In the genomic region with DNA sequence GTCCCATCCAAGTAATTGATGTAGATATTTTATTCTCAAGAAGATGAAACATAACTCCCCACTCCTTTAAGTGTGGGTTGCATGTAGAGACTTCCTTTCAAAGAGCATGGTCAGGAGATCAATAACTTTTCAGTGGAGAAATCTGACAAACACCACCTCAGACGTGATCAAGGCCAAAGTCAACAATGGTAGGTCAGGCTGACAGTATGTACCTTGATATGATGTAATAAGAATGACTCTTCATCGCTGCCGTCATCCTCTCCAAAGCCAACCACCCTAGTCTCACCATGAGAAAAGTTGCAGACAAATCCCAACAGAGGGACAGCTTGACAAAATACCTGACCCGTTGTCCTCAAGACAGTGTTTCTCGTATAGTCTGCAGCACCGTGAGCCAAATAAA, we compare ENCODE assay signal across 1 cellular context.
TF ChIP-seq lines count a peak whose summit lies in the region.

No MANE protein-coding gene starts in this region.

TF ChIP-seq in IMR-90, 13 proteins besides CTCF, POLR2A, EP300 and RAD21 (continued from another document):
- TF ChIP-seq, protein P1, sequence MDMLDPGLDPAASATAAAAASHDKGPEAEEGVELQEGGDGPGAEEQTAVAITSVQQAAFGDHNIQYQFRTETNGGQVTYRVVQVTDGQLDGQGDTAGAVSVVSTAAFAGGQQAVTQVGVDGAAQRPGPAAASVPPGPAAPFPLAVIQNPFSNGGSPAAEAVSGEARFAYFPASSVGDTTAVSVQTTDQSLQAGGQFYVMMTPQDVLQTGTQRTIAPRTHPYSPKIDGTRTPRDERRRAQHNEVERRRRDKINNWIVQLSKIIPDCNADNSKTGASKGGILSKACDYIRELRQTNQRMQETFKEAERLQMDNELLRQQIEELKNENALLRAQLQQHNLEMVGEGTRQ (IDR thresholded peaks at IDR 0.05; ENCODE audit: low read depth, low read length), result no peak
- TF ChIP-seq SMC3 (IDR thresholded peaks at IDR 0.05; ENCODE audit: low read depth, low read length) (no peak), MAFK (IDR thresholded peaks at IDR 0.05; ENCODE audit: low read depth, low read length) (no peak), CHD1 (IDR thresholded peaks at IDR 0.05; ENCODE audit: low read depth, low read length) (no peak), MAZ (IDR thresholded peaks at IDR 0.05; ENCODE audit: borderline replicate concordance, low read depth, low read length) (no peak), RCOR1 (IDR thresholded peaks at IDR 0.05; ENCODE audit: insufficient replicate concordance, low read length) (no peak), NFE2L2 (IDR thresholded peaks at IDR 0.05; ENCODE audit: low read depth, low read length) (no peak), MXI1 (IDR thresholded peaks at IDR 0.05; ENCODE audit: borderline replicate concordance, low read depth, low read length) (no peak), CEBPB (IDR thresholded peaks at IDR 0.05; ENCODE audit: low read depth, low read length) (no peak), RFX5 (IDR thresholded peaks at IDR 0.05; ENCODE audit: low read depth, low read length) (no peak), FOS (IDR thresholded peaks at IDR 0.05; ENCODE audit: low read depth, low read length) (no peak)
